In genomic region chr2:104574367-104574766, GRCh38 we compare ENCODE assay signal across 23 cellular contexts.
DNase-seq lines count a peak whose midpoint lies in the region; ATAC-seq, FAIRE-seq and TF ChIP-seq lines count a peak whose summit lies in the region.
"Had no signal": no experiment of that assay in that cellular context is flagged by ENCODE, and none has a peak within 500 bp of the region (broad histone marks: within the 10 kb centered on the region; RNA-seq: fewer than 3 reads in every experiment).

No MANE protein-coding gene starts in this region.

- in situ Hi-C loops in HepG2 (cut with HindIII; ENCODE audit: extremely low pct_ligation_motif_present, low pct_unique_long_range_greater_than_20kb), result no loop called here

- no peak overlapping the region for H3K18ac ChIP-seq in H1 (ENCODE audit: extremely low read depth, low read length)

- H3K4ac ChIP-seq in H1 (replicated peaks; ENCODE audit: insufficient read length, low read depth, low read length), result no peak overlapping the region

- no peak overlapping the region for H2BK12ac ChIP-seq in H1 (ENCODE audit: low read depth, low read length)

- intact Hi-C loops in HepG2 (cut with micrococcal nuclease; ENCODE audit: unreplicated experiment) (no loop called here), right lobe of liver (cut with DNase I) (no loop called here)

- no peaks in the 10 kb centered on the region for H3K4me1 ChIP-seq in HepG2 (ENCODE audit: insufficient read depth, low read length)
- no peaks in the 10 kb centered on the region for H3K4me1 ChIP-seq in right lobe of liver
- H3K4me1 ChIP-seq in H1 (replicated peaks in 1 of 4; ENCODE audit: control insufficient read depth in 3 of 4, insufficient read depth in 4 of 4, low read length in 3 of 4), result no peaks in the 10 kb centered on the region
- H3K4me1 ChIP-seq in neural progenitor cell, result peaks cover 3% of the 10 kb centered on the region

- no peak overlapping the region for H3K23ac ChIP-seq in H1 (ENCODE audit: insufficient read length)

- TF ChIP-seq POLR2A in HepG2 (IDR thresholded peaks at IDR 0.05; ENCODE audit: insufficient read depth in 1 of 2, low read depth in 2 of 2, low read length in 2 of 2), result no peak
- no peak for TF ChIP-seq POLR2A in right lobe of liver (IDR thresholded peaks at IDR 0.05)
- no peak for TF ChIP-seq POLR2A in H1 (IDR thresholded peaks at IDR 0.05; ENCODE audit: control extremely low read depth in 1 of 2, low read depth in 2 of 2, low read length in 2 of 2)

- H3K79me2 ChIP-seq in HepG2 (ENCODE audit: insufficient read depth, low read length), result no peaks in the 10 kb centered on the region
- H3K79me2 ChIP-seq in H1 (ENCODE audit: control insufficient read depth in 1 of 2, insufficient read depth in 2 of 2, low read length in 2 of 2), result no peaks in the 10 kb centered on the region
- no peaks in the 10 kb centered on the region for H3K79me2 ChIP-seq in neural progenitor cell (ENCODE audit: low read depth)

- CTCF ChIA-PET in HepG2 (lab: Yijun Ruan, JAX; ENCODE audit: low intra/inter-chr PET ratio, low total read pairs), result no interaction called here
- CTCF ChIA-PET in H1 (lab: Charles Lee; ENCODE audit: partially characterized antibody), result interaction anchor here (1.2 kb wide), 1 partner anchor 53 kb away, joined by 3 read pairs; no protein-coding TSS in a partner anchor

- H4K20me1 ChIP-seq in HepG2 (ENCODE audit: insufficient read depth, low read length) (no peaks in the 10 kb centered on the region), H1 (replicated peaks in 1 of 2; ENCODE audit: control insufficient read depth in 1 of 2, insufficient read depth in 2 of 2, low read length in 2 of 2) (no peaks in the 10 kb centered on the region), neural progenitor cell (ENCODE audit: low read depth) (no peaks in the 10 kb centered on the region)

- ATAC-seq in HepG2 (no peak), right lobe of liver (no peak)
- ATAC-seq: HCT116 had no signal

- H2BK15ac ChIP-seq in H1 (ENCODE audit: low read length), result no peak overlapping the region

- no peaks in the 10 kb centered on the region for H3K9me3 ChIP-seq in HepG2 (ENCODE audit: low read length)
- no peaks in the 10 kb centered on the region for H3K9me3 ChIP-seq in right lobe of liver
- no peaks in the 10 kb centered on the region for H3K9me3 ChIP-seq in H1 (ENCODE audit: insufficient read depth in 2 of 2, low read depth in 1 of 2, low read length in 1 of 2)
- no peaks in the 10 kb centered on the region for H3K9me3 ChIP-seq in neural progenitor cell (ENCODE audit: low read depth)

- H3K27me3 Mint-ChIP-seq in neural progenitor cell (ENCODE audit: insufficient read depth, low read depth) (peaks cover 5% of the 10 kb centered on the region), endothelial cell (ENCODE audit: unreplicated experiment) (no peaks in the 10 kb centered on the region)
- H3K27me3 Mint-ChIP-seq: B cell; CD4-positive, alpha-beta memory T cell had no signal

- H3K4me3 Mint-ChIP-seq in neural progenitor cell (no peak overlapping the region), endothelial cell (ENCODE audit: unreplicated experiment) (no peak overlapping the region)
- H3K4me3 Mint-ChIP-seq: B cell; CD4-positive, alpha-beta memory T cell; H9 had no signal

- no peak overlapping the region for H3K14ac ChIP-seq in H1 (ENCODE audit: insufficient read length)

- no peak overlapping the region for H2BK120ac ChIP-seq in H1 (replicated peaks; ENCODE audit: low read depth, low read length)

- H4K8ac ChIP-seq in H1 (ENCODE audit: extremely low read depth, insufficient read depth, low read length), result peak overlapping the region; percentile 35; the same call in 1 of the 2 replicates

- H3K9ac ChIP-seq in HepG2 (ENCODE audit: insufficient read depth, low read depth, low read length) (no peak overlapping the region), H1 (replicated peaks in 1 of 4; ENCODE audit: extremely low read depth in 1 of 4, low read depth in 3 of 4, low read length in 3 of 4) (no peak overlapping the region), neural progenitor cell (no peak overlapping the region)
- H3K9ac ChIP-seq: GM23248 had no signal

- H3K36me3 ChIP-seq in HepG2 (replicated peaks in 1 of 2; ENCODE audit: control insufficient read depth in 1 of 2, insufficient read depth in 2 of 2, low read length in 2 of 2) (no peaks in the 10 kb centered on the region), right lobe of liver (no peaks in the 10 kb centered on the region), H1 (ENCODE audit: control insufficient read depth in 2 of 4, insufficient read depth in 4 of 4, low read length in 3 of 4) (no peaks in the 10 kb centered on the region), neural progenitor cell (no peaks in the 10 kb centered on the region)

- H2AFZ ChIP-seq in HepG2 (ENCODE audit: low read length) (no peak overlapping the region), H1 (ENCODE audit: low read length) (no peak overlapping the region), neural progenitor cell (replicated peaks) (no peak overlapping the region)
- H2AFZ ChIP-seq: GM23248 had no signal

- H3K79me1 ChIP-seq in H1 (ENCODE audit: low read depth, low read length), result no peaks in the 10 kb centered on the region

- no peak overlapping the region for H4K91ac ChIP-seq in H1 (replicated peaks; ENCODE audit: insufficient read length, low read length)

- POLR2A ChIA-PET in HepG2 (lab: Yijun Ruan, JAX), result no interaction called here
- POLR2A ChIA-PET in H1 (lab: Charles Lee; ENCODE audit: partially characterized antibody), result no interaction called here

- H3K23me2 ChIP-seq in H1 (ENCODE audit: low read depth, low read length), result no peaks in the 10 kb centered on the region

- H3K9me3 Mint-ChIP-seq in neural progenitor cell (peaks cover 5% of the 10 kb centered on the region), endothelial cell (ENCODE audit: unreplicated experiment) (no peaks in the 10 kb centered on the region)
- H3K9me3 Mint-ChIP-seq: H9 had no signal

- TF ChIP-seq EP300 in HepG2 (IDR thresholded peaks at IDR 0.05; ENCODE audit: low read depth in 2 of 2, low read length in 2 of 2) (no peak), HepG2 (CRISPR knock-in tag; IDR thresholded peaks at IDR 0.05; ENCODE audit: borderline replicate concordance) (no peak), H1 (IDR thresholded peaks at IDR 0.05; ENCODE audit: borderline replicate concordance in 1 of 2, low read depth in 2 of 2, low read length in 2 of 2) (no peak)

- H3K27ac ChIP-seq in HepG2 (ENCODE audit: extremely low read length, insufficient read depth, low read length) (no peak overlapping the region), right lobe of liver (no peak overlapping the region), H1 (ENCODE audit: low read depth, low read length) (no peak overlapping the region), neural progenitor cell (no peak overlapping the region)
- H3K27ac ChIP-seq: 22Rv1, GM23248 had no signal

- no peak overlapping the region for H2BK5ac ChIP-seq in H1 (ENCODE audit: low read depth, low read length)

- no peak overlapping the region for H4K5ac ChIP-seq in H1 (ENCODE audit: insufficient read length, low read depth, low read length)

- no peak overlapping the region for H2BK20ac ChIP-seq in H1 (ENCODE audit: low read length)

- 51% methylated on average over 7 of the region's 7 CpGs for WGBS in HepG2 (ENCODE audit: low lambda C conversion rate)
- WGBS in right lobe of liver (ENCODE audit: insufficient coverage, low coverage, low lambda C conversion rate, missing lambda C conversion rate), result 84% methylated on average over 3 of the region's 7 CpGs
- 99% methylated on average over 7 of the region's 7 CpGs; no CpG with 5 or more reads in 1 of the 2 experiments for WGBS in H1 (ENCODE audit: extremely low coverage in 1 of 2, insufficient coverage in 1 of 2, insufficient read length in 1 of 2, insufficient replicate concordance in 2 of 2, low coverage in 1 of 2, low lambda C conversion rate in 2 of 2, missing lambda C conversion rate in 1 of 2), 2 experiments

- BruUV-seq in HepG2 (replicated peaks; lab: Mats Ljungman, UMichigan), result no TSS peak

- no peaks in the 10 kb centered on the region; a peak in 2 of 5 replicates for H3K27me3 ChIP-seq in HepG2 (ENCODE audit: control insufficient read depth in 1 of 2, insufficient read depth in 2 of 2, low read length in 2 of 2)
- no peaks in the 10 kb centered on the region for H3K27me3 ChIP-seq in right lobe of liver
- no peaks in the 10 kb centered on the region for H3K27me3 ChIP-seq in H1 (replicated peaks in 1 of 4; ENCODE audit: control insufficient read depth in 3 of 4, extremely low read depth in 1 of 4, insufficient read depth in 3 of 4, low read length in 3 of 4)
- no peaks in the 10 kb centered on the region for H3K27me3 ChIP-seq in neural progenitor cell

- H3K4me2 ChIP-seq in HepG2 (ENCODE audit: low read depth, low read length) (no peak overlapping the region), H1 (ENCODE audit: insufficient read depth in 1 of 2, low read depth in 2 of 2, low read length in 2 of 2) (no peak overlapping the region), neural progenitor cell (no peak overlapping the region)

- no peak overlapping the region for H2AK5ac ChIP-seq in H1 (ENCODE audit: low read depth, low read length)

- TF ChIP-seq CTCF in HepG2 (CRISPR knock-in tag; IDR thresholded peaks at IDR 0.05) (no peak), right lobe of liver (IDR thresholded peaks at IDR 0.05) (no peak), H1 (IDR thresholded peaks at IDR 0.05; ENCODE audit: control extremely low read depth in 1 of 3, insufficient read depth in 1 of 3, low read depth in 1 of 3, low read length in 3 of 3) (no peak), neural progenitor cell (IDR thresholded peaks at IDR 0.05) (no peak), endothelial cell (IDR thresholded peaks at IDR 0.05; ENCODE audit: unreplicated experiment) (no peak)

- H3K56ac ChIP-seq in H1 (replicated peaks; ENCODE audit: insufficient read length, low read depth, low read length), result no peak overlapping the region

- TF ChIP-seq RAD21 in HepG2 (CRISPR knock-in tag; IDR thresholded peaks at IDR 0.05), result no peak
- no peak for TF ChIP-seq RAD21 in H1 (IDR thresholded peaks at IDR 0.05 in 1 of 2, conservative IDR thresholded peaks at IDR 0.05 in 1 of 2; ENCODE audit: low read depth in 2 of 2, low read length in 2 of 2)

- H3K4me3 ChIP-seq in HepG2 (replicated peaks in 1 of 3; ENCODE audit: insufficient read depth in 1 of 3, low read depth in 2 of 3, low read length in 3 of 3) (no peak overlapping the region), right lobe of liver (no peak overlapping the region), H1 (ENCODE audit: extremely low read depth in 1 of 4, insufficient read depth in 2 of 4, low read depth in 3 of 4, low read length in 4 of 4) (no peak overlapping the region), neural progenitor cell (no peak overlapping the region)
- H3K4me3 ChIP-seq: GM23248 had no signal

- FAIRE-seq in HepG2 (lab: Jason Lieb, UNC), result no peak
- FAIRE-seq in H1 (lab: Jason Lieb, UNC), result no peak
- peak; percentile 53 for FAIRE-seq in urothelium cell line (lab: Jason Lieb, UNC)
- FAIRE-seq: A204.1, GM12891, GM18507 had no signal

- H3K27ac Mint-ChIP-seq in neural progenitor cell (peak overlapping the region; percentile 62), endothelial cell (ENCODE audit: unreplicated experiment) (no peak overlapping the region)
- H3K27ac Mint-ChIP-seq: B cell; CD4-positive, alpha-beta memory T cell had no signal

- H3K4me1 Mint-ChIP-seq in neural progenitor cell, result peaks cover 14% of the 10 kb centered on the region
- H3K4me1 Mint-ChIP-seq in endothelial cell (ENCODE audit: unreplicated experiment), result no peaks in the 10 kb centered on the region
- H3K4me1 Mint-ChIP-seq: B cell; CD4-positive, alpha-beta memory T cell had no signal

- DNase-seq in HepG2 (ENCODE audit: low spot score) (no peak), right lobe of liver (no peak), H1 (ENCODE audit: low read depth in 1 of 2, low spot score in 2 of 2) (no peak), neural progenitor cell (ENCODE audit: low spot score) (no peak), urothelium cell line (ENCODE audit: low spot score) (no peak), midbrain (lab: John Stamatoyannopoulos, UW) (no peak), endothelial cell (ENCODE audit: low spot score) (no peak)
- DNase-seq in activated T-cell treated with anti-CD3 and anti-CD28 coated beads, Interleukin-2, amount 50 U/mL, for 48 hours, result no peak
- DNase-seq: C1 segment of cervical spinal cord; Calu3; CD4-positive, alpha-beta memory T cell; COR-L47; DMS53; DMS79 treated with DMSO at 0.1 percent for 48 hours; GF-D8; GM23248; H9 had no signal

- H3F3A ChIP-seq in neural progenitor cell (ENCODE audit: low read depth), result no peaks in the 10 kb centered on the region

- H3K36me3 Mint-ChIP-seq in neural progenitor cell (no peaks in the 10 kb centered on the region), endothelial cell (ENCODE audit: low read depth, unreplicated experiment) (no peaks in the 10 kb centered on the region)
- H3K36me3 Mint-ChIP-seq: CD4-positive, alpha-beta memory T cell had no signal
